20 cellular contexts compared by ENCODE assay signal in the genomic region with DNA sequence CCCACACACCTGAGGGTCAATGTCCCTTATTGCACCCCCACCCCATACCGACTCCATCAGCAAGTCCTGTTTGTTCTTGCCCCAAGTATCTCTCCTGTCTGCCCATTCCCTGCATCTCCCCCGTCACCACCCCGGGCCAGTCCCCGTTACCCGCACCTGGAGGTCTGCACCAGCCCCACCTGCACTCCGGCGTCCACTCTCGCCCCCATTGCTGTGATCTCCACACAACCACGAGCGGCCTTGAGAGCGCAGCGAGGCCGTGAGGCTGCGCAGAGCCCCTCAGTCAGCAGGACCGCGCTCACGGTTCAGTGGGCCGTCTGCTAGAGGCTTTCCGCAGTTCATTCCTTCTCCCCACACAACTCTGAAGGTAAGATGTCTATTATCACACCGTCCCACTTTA.
DNase-seq lines count a peak whose midpoint lies in the region; ATAC-seq and TF ChIP-seq lines count a peak whose summit lies in the region.
"Had no signal": no experiment of that assay in that cellular context is flagged by ENCODE, and none has a peak within 500 bp of the region (broad histone marks: within the 10 kb centered on the region; RNA-seq: fewer than 3 reads in every experiment).

No MANE protein-coding gene starts in this region.

- H3K4me3 ChIP-seq in CD4-positive, alpha-beta memory T cell (ENCODE audit: low read length in 2 of 2) = no peak overlapping the region
- H3K4me3 ChIP-seq in Peyer's patch = no peak overlapping the region
- H3K4me3 ChIP-seq: GM12878, K562, SJSA1 had no signal

- no peaks in the 10 kb centered on the region for H3K36me3 Mint-ChIP-seq in CD4-positive, alpha-beta memory T cell
- no peaks in the 10 kb centered on the region for H3K36me3 Mint-ChIP-seq in natural killer cell
- H3K36me3 Mint-ChIP-seq in stimulated activated memory B cell treated with anti-CD40 and anti-IgM and Interleukin-4, amounts not matched to agents 10 μg/mL and 1 μg/mL and 100 μg/mL, for 72 hours = no peaks in the 10 kb centered on the region
- H3K36me3 Mint-ChIP-seq: CD8-positive, alpha-beta T cell had no signal

- H3K36me3 ChIP-seq in CD4-positive, alpha-beta memory T cell (ENCODE audit: insufficient read depth, low read length) = no peaks in the 10 kb centered on the region
- no peaks in the 10 kb centered on the region for H3K36me3 ChIP-seq in Peyer's patch
- H3K36me3 ChIP-seq: SJSA1 had no signal

- H3K27me3 ChIP-seq in CD4-positive, alpha-beta memory T cell (ENCODE audit: insufficient read depth, low read length) = no peaks in the 10 kb centered on the region
- no peaks in the 10 kb centered on the region for H3K27me3 ChIP-seq in Peyer's patch
- H3K27me3 ChIP-seq: SJSA1 had no signal

- no peak for ATAC-seq in natural killer cell
- ATAC-seq in stimulated activated memory B cell treated with anti-CD40 and anti-IgM and Interleukin-4, amounts not matched to agents 10 μg/mL and 1 μg/mL and 100 μg/mL, for 72 hours = no peak
- ATAC-seq: CD8-positive, alpha-beta T cell; GM12878; K562; PC-3 had no signal

- H3K4me1 Mint-ChIP-seq in CD4-positive, alpha-beta memory T cell = peaks cover 63 to 97% (median 80%) of the 10 kb centered on the region in 4 donors
- peaks cover 89 to 96% of the 10 kb centered on the region in 2 donors for H3K4me1 Mint-ChIP-seq in natural killer cell
- H3K4me1 Mint-ChIP-seq in stimulated activated memory B cell treated with anti-CD40 and anti-IgM and Interleukin-4, amounts not matched to agents 10 μg/mL and 1 μg/mL and 100 μg/mL, for 72 hours = peaks cover 62% of the 10 kb centered on the region

- H3K4me1 ChIP-seq in CD4-positive, alpha-beta memory T cell (ENCODE audit: insufficient read depth, low read length) = peaks cover 80% of the 10 kb centered on the region
- no peaks in the 10 kb centered on the region for H3K4me1 ChIP-seq in Peyer's patch

- H3K27me3 Mint-ChIP-seq in CD4-positive, alpha-beta memory T cell = no peaks in the 10 kb centered on the region
- no peaks in the 10 kb centered on the region for H3K27me3 Mint-ChIP-seq in natural killer cell (ENCODE audit: low read depth in 2 of 2)
- H3K27me3 Mint-ChIP-seq in stimulated activated memory B cell treated with anti-CD40 and anti-IgM and Interleukin-4, amounts not matched to agents 10 μg/mL and 1 μg/mL and 100 μg/mL, for 72 hours = peaks cover 27% of the 10 kb centered on the region

- intact Hi-C loops in CD4-positive, alpha-beta memory T cell (cut with micrococcal nuclease) = no loop called here
- intact Hi-C loops in natural killer cell (cut with micrococcal nuclease) = no loop called here

- H3K27ac ChIP-seq in CD4-positive, alpha-beta memory T cell (ENCODE audit: low read depth, low read length) = no peak overlapping the region
- no peak overlapping the region for H3K27ac ChIP-seq in Peyer's patch
- H3K27ac ChIP-seq: SJSA1 had no signal

- no peak overlapping the region for H3K4me3 Mint-ChIP-seq in CD4-positive, alpha-beta memory T cell
- peak overlapping the region; percentile 80 for H3K4me3 Mint-ChIP-seq in natural killer cell
- no peak overlapping the region for H3K4me3 Mint-ChIP-seq in stimulated activated memory B cell treated with anti-CD40 and anti-IgM and Interleukin-4, amounts not matched to agents 10 μg/mL and 1 μg/mL and 100 μg/mL, for 72 hours
- H3K4me3 Mint-ChIP-seq: CD8-positive, alpha-beta T cell had no signal

- POLR2A ChIA-PET in CD4-positive, alpha-beta memory T cell (lab: Charles Lee; ENCODE audit: partially characterized antibody) = interaction anchor here (19.6 kb wide), 1 partner anchor 15 kb away, joined by 440 read pairs; no protein-coding TSS in a partner anchor

- H3K9me3 ChIP-seq in CD4-positive, alpha-beta memory T cell (ENCODE audit: control insufficient read depth in 1 of 2, low read length in 2 of 2) = no peaks in the 10 kb centered on the region
- no peaks in the 10 kb centered on the region for H3K9me3 ChIP-seq in Peyer's patch
- H3K9me3 ChIP-seq: SJSA1 had no signal

- DNase-seq in CD4-positive, alpha-beta memory T cell = no peak
- DNase-seq in Peyer's patch (peak in 2 of 3 donors; percentile 21 to 28), natural killer cell (no peak), UCSD-AML1 (lab: John Stamatoyannopoulos, UW; ENCODE audit: unreplicated experiment) (no peak), NCI-H187 (lab: John Stamatoyannopoulos, UW) (no peak), NCI-H2107 (lab: John Stamatoyannopoulos, UW) (no peak)
- DNase-seq: AML-193; CD8-positive, alpha-beta T cell; GDM1; HCEC 1CT; MV-4-11; NCI-H1930; NCI-H2171; NCI-H446; NK-92 treated with Interleukin-12 subunit alpha and Interleukin-12 subunit beta, amount 100 ng/mL, for 24 hours; PC-3 had no signal

- H3K9me3 Mint-ChIP-seq in CD4-positive, alpha-beta memory T cell = no peaks in the 10 kb centered on the region
- H3K9me3 Mint-ChIP-seq in natural killer cell = no peaks in the 10 kb centered on the region
- H3K9me3 Mint-ChIP-seq in stimulated activated memory B cell treated with anti-CD40 and anti-IgM and Interleukin-4, amounts not matched to agents 10 μg/mL and 1 μg/mL and 100 μg/mL, for 72 hours = no peaks in the 10 kb centered on the region
- H3K9me3 Mint-ChIP-seq: CD8-positive, alpha-beta T cell had no signal

- TF ChIP-seq CTCF in Peyer's patch (IDR thresholded peaks at IDR 0.05) (no peak), natural killer cell (IDR thresholded peaks at IDR 0.05) (no peak)

- H3K27ac Mint-ChIP-seq in CD4-positive, alpha-beta memory T cell = peak overlapping the region in 6 of 7 donors; percentile 21 to 72 (median 45)
- peak overlapping the region; percentile 95 to 97 for H3K27ac Mint-ChIP-seq in natural killer cell
- H3K27ac Mint-ChIP-seq in stimulated activated memory B cell treated with anti-CD40 and anti-IgM and Interleukin-4, amounts not matched to agents 10 μg/mL and 1 μg/mL and 100 μg/mL, for 72 hours = peak overlapping the region; percentile 44
- H3K27ac Mint-ChIP-seq: CD8-positive, alpha-beta T cell had no signal

- CTCF ChIA-PET in CD4-positive, alpha-beta memory T cell (lab: Charles Lee; ENCODE audit: partially characterized antibody) = interaction anchor here (28.3 kb wide), 1 partner anchor 24 kb away, joined by 974 read pairs; no protein-coding TSS in a partner anchor

- TF ChIP-seq POLR2A in Peyer's patch (IDR thresholded peaks at IDR 0.05) = no peak

Comparison
In these comparisons a context has a peak if more than half of its experiments do, and no peak if none do; other contexts are left out.
1. DNase-seq: peak in Peyer's patch (2 of 3); none in CD4-positive, alpha-beta memory T cell (0 of 5), natural killer cell (single experiment), UCSD-AML1 (single experiment), NCI-H187 (0 of 2) and NCI-H2107 (single experiment).
2. H3K27ac Mint-ChIP-seq: peak in every context shown above with its lines; median percentile 96 in natural killer cell; 45 in CD4-positive, alpha-beta memory T cell; 44 in stimulated activated memory B cell treated with anti-CD40 and anti-IgM and Interleukin-4, amounts not matched to agents 10 μg/mL and 1 μg/mL and 100 μg/mL, for 72 hours.